1 cellular context compared by ENCODE assay signal in the genomic region with DNA sequence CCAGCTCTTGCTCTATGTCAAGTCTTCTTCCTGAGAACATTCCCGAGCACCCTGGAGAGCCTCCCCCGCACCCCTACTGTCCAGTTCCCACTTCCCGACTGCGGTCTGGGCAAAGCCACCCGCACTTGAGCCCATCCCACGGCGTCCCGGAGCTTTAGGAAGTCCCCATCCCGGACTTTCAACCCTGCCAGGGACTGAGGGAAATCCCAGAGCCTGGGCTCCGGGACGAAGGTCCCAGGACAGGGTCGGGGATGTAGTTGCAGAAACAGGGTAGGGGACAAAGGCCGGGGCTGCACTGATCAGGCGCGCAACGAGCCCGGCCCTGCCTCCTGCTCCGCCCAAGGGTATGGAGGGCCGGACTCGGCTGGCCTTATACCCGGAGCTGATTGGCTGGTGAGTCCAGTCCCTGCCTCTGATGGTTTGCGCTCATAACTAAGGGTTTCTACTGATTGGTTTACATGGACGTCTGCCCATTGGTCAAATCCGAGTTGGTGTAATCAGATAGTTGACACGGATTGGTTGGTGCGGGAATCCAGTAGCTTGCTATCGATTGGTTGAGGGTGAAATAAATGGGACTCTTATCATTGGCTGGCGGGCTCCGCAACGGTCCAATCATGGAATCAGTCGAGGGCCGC.
TF ChIP-seq lines count a peak whose summit lies in the region.

No MANE protein-coding gene starts in this region.

TF ChIP-seq in GM23338, 12 proteins besides CTCF, POLR2A, EP300 and RAD21:
- no peak for TF ChIP-seq EZH2phosphoT487 (IDR thresholded peaks at IDR 0.05; ENCODE audit: unreplicated experiment)
- TF ChIP-seq, protein P1, sequence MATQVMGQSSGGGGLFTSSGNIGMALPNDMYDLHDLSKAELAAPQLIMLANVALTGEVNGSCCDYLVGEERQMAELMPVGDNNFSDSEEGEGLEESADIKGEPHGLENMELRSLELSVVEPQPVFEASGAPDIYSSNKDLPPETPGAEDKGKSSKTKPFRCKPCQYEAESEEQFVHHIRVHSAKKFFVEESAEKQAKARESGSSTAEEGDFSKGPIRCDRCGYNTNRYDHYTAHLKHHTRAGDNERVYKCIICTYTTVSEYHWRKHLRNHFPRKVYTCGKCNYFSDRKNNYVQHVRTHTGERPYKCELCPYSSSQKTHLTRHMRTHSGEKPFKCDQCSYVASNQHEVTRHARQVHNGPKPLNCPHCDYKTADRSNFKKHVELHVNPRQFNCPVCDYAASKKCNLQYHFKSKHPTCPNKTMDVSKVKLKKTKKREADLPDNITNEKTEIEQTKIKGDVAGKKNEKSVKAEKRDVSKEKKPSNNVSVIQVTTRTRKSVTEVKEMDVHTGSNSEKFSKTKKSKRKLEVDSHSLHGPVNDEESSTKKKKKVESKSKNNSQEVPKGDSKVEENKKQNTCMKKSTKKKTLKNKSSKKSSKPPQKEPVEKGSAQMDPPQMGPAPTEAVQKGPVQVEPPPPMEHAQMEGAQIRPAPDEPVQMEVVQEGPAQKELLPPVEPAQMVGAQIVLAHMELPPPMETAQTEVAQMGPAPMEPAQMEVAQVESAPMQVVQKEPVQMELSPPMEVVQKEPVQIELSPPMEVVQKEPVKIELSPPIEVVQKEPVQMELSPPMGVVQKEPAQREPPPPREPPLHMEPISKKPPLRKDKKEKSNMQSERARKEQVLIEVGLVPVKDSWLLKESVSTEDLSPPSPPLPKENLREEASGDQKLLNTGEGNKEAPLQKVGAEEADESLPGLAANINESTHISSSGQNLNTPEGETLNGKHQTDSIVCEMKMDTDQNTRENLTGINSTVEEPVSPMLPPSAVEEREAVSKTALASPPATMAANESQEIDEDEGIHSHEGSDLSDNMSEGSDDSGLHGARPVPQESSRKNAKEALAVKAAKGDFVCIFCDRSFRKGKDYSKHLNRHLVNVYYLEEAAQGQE (IDR thresholded peaks at IDR 0.05; ENCODE audit: unreplicated experiment), result no peak
- peak; percentile 100 for TF ChIP-seq ZNF114 (CRISPR knock-in tag; IDR thresholded peaks at IDR 0.05)
- TF ChIP-seq ZNF331 (CRISPR knock-in tag; IDR thresholded peaks at IDR 0.05; ENCODE audit: low read depth), result peak; percentile 63
- peak; percentile 88 for TF ChIP-seq CREB1 (CRISPR knock-in tag; IDR thresholded peaks at IDR 0.05; ENCODE audit: low read depth)
- TF ChIP-seq EZH2 (IDR thresholded peaks at IDR 0.05; ENCODE audit: low read depth, unreplicated experiment), result no peak
- TF ChIP-seq JUNB (IDR thresholded peaks at IDR 0.05; ENCODE audit: unreplicated experiment), result no peak
- TF ChIP-seq, protein P2, sequence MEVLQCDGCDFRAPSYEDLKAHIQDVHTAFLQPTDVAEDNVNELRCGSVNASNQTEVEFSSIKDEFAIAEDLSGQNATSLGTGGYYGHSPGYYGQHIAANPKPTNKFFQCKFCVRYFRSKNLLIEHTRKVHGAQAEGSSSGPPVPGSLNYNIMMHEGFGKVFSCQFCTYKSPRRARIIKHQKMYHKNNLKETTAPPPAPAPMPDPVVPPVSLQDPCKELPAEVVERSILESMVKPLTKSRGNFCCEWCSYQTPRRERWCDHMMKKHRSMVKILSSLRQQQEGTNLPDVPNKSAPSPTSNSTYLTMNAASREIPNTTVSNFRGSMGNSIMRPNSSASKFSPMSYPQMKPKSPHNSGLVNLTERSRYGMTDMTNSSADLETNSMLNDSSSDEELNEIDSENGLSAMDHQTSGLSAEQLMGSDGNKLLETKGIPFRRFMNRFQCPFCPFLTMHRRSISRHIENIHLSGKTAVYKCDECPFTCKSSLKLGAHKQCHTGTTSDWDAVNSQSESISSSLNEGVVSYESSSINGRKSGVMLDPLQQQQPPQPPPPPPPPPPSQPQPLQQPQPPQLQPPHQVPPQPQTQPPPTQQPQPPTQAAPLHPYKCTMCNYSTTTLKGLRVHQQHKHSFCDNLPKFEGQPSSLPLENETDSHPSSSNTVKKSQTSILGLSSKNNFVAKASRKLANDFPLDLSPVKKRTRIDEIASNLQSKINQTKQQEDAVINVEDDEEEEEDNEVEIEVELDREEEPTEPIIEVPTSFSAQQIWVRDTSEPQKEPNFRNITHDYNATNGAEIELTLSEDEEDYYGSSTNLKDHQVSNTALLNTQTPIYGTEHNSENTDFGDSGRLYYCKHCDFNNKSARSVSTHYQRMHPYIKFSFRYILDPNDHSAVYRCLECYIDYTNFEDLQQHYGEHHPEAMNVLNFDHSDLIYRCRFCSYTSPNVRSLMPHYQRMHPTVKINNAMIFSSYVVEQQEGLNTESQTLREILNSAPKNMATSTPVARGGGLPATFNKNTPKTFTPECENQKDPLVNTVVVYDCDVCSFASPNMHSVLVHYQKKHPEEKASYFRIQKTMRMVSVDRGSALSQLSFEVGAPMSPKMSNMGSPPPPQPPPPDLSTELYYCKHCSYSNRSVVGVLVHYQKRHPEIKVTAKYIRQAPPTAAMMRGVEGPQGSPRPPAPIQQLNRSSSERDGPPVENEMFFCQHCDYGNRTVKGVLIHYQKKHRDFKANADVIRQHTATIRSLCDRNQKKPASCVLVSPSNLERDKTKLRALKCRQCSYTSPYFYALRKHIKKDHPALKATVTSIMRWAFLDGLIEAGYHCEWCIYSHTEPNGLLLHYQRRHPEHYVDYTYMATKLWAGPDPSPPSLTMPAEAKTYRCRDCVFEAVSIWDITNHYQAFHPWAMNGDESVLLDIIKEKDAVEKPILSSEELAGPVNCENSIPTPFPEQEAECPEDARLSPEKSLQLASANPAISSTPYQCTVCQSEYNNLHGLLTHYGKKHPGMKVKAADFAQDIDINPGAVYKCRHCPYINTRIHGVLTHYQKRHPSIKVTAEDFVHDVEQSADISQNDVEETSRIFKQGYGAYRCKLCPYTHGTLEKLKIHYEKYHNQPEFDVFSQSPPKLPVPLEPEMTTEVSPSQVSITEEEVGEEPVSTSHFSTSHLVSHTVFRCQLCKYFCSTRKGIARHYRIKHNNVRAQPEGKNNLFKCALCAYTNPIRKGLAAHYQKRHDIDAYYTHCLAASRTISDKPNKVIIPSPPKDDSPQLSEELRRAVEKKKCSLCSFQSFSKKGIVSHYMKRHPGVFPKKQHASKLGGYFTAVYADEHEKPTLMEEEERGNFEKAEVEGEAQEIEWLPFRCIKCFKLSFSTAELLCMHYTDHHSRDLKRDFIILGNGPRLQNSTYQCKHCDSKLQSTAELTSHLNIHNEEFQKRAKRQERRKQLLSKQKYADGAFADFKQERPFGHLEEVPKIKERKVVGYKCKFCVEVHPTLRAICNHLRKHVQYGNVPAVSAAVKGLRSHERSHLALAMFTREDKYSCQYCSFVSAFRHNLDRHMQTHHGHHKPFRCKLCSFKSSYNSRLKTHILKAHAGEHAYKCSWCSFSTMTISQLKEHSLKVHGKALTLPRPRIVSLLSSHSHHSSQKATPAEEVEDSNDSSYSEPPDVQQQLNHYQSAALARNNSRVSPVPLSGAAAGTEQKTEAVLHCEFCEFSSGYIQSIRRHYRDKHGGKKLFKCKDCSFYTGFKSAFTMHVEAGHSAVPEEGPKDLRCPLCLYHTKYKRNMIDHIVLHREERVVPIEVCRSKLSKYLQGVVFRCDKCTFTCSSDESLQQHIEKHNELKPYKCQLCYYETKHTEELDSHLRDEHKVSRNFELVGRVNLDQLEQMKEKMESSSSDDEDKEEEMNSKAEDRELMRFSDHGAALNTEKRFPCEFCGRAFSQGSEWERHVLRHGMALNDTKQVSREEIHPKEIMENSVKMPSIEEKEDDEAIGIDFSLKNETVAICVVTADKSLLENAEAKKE (CRISPR knock-in tag; IDR thresholded peaks at IDR 0.05), result no peak
- peak; percentile 96 for TF ChIP-seq POLR2AphosphoS5 (IDR thresholded peaks at IDR 0.05; ENCODE audit: low read depth)
- TF ChIP-seq, protein P3, sequence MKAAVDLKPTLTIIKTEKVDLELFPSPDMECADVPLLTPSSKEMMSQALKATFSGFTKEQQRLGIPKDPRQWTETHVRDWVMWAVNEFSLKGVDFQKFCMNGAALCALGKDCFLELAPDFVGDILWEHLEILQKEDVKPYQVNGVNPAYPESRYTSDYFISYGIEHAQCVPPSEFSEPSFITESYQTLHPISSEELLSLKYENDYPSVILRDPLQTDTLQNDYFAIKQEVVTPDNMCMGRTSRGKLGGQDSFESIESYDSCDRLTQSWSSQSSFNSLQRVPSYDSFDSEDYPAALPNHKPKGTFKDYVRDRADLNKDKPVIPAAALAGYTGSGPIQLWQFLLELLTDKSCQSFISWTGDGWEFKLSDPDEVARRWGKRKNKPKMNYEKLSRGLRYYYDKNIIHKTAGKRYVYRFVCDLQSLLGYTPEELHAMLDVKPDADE (IDR thresholded peaks at IDR 0.05), result no peak; the same call in 1 of the 2 replicates
- no peak for TF ChIP-seq STAT1 (IDR thresholded peaks at IDR 0.05; ENCODE audit: unreplicated experiment)
